In genomic region chr9:36833954-36834353, GRCh38 we compare ENCODE assay signal across 22 cellular contexts.
DNase-seq lines count a peak whose midpoint lies in the region; ATAC-seq and TF ChIP-seq lines count a peak whose summit lies in the region.
"Had no signal": no experiment of that assay in that cellular context is flagged by ENCODE, and none has a peak within 500 bp of the region (broad histone marks: within the 10 kb centered on the region; RNA-seq: fewer than 3 reads in every experiment).

No MANE protein-coding gene starts in this region.

- peaks cover 5% of the 10 kb centered on the region for H3K36me3 Mint-ChIP-seq in memory B cell
- H3K36me3 Mint-ChIP-seq in activated T-helper 1 cell treated with anti-CD3 and anti-CD28 coated beads, Interleukin-12 subunit alpha, Interleukin-12 subunit beta, Interleukin-2, Interleukin-4 antibody, amounts not matched to agents 30 ng/mL and 10 ng/mL and 1 ng/mL, durations not matched to agents 14 hours and 24 hours and 36 hours (ENCODE audit: low read depth): no peaks in the 10 kb centered on the region

- TF ChIP-seq POLR2A in GM18951 (IDR thresholded peaks at IDR 0.05; ENCODE audit: extremely low read depth, insufficient read depth, insufficient read length): peak; percentile 34

- H3K4me1 Mint-ChIP-seq in memory B cell: peaks cover 50% of the 10 kb centered on the region
- no peaks in the 10 kb centered on the region for H3K4me1 Mint-ChIP-seq in activated T-helper 1 cell treated with anti-CD3 and anti-CD28 coated beads, Interleukin-12 subunit alpha, Interleukin-12 subunit beta, Interleukin-2, Interleukin-4 antibody, amounts not matched to agents 30 ng/mL and 10 ng/mL and 1 ng/mL, durations not matched to agents 14 hours and 24 hours and 36 hours (ENCODE audit: low read depth)
- H3K4me1 Mint-ChIP-seq: activated T-helper 17 cell treated with anti-CD3 and anti-CD28 coated beads, Interleukin-2, amount 50 U/mL, for 72 hours; stimulated activated naive CD8-positive, alpha-beta T cell treated with anti-CD3 and anti-CD28 coated beads, Interleukin-15, amount 100 ng/mL, for 72 hours had no signal

- intact Hi-C loops in activated T-helper 1 cell treated with anti-CD3 and anti-CD28 coated beads, Interleukin-12 subunit alpha, Interleukin-12 subunit beta, Interleukin-2, Interleukin-4 antibody, amounts not matched to agents 30 ng/mL and 10 ng/mL and 1 ng/mL, durations not matched to agents 14 hours and 24 hours and 36 hours (cut with micrococcal nuclease): no loop called here

- H3K9me3 Mint-ChIP-seq in memory B cell: no peaks in the 10 kb centered on the region
- H3K9me3 Mint-ChIP-seq in activated T-helper 1 cell treated with anti-CD3 and anti-CD28 coated beads, Interleukin-12 subunit alpha, Interleukin-12 subunit beta, Interleukin-2, Interleukin-4 antibody, amounts not matched to agents 30 ng/mL and 10 ng/mL and 1 ng/mL, durations not matched to agents 14 hours and 24 hours and 36 hours: no peaks in the 10 kb centered on the region
- H3K9me3 Mint-ChIP-seq: activated T-helper 17 cell treated with anti-CD3 and anti-CD28 coated beads, Interleukin-2, amount 50 U/mL, for 72 hours; nephron; stimulated activated naive CD8-positive, alpha-beta T cell treated with anti-CD3 and anti-CD28 coated beads, Interleukin-15, amount 100 ng/mL, for 72 hours; T-helper 1 cell treated with Interleukin-12 subunit alpha and Interleukin-12 subunit beta and Interleukin-4 antibody, amounts not matched to agents 30 μg/mL and 1 μg/mL, for 36 hours had no signal

- in situ Hi-C loops in GM18951 (cut with MboI; ENCODE audit: low sequenced_read_pairs, unreplicated experiment): no loop called here

- H3K27ac Mint-ChIP-seq in memory B cell: peak overlapping the region; percentile 88
- H3K27ac Mint-ChIP-seq in activated T-helper 1 cell treated with anti-CD3 and anti-CD28 coated beads, Interleukin-12 subunit alpha, Interleukin-12 subunit beta, Interleukin-2, Interleukin-4 antibody, amounts not matched to agents 30 ng/mL and 10 ng/mL and 1 ng/mL, durations not matched to agents 14 hours and 24 hours and 36 hours: no peak overlapping the region
- H3K27ac Mint-ChIP-seq: activated T-helper 17 cell treated with anti-CD3 and anti-CD28 coated beads, Interleukin-2, amount 50 U/mL, for 72 hours; nephron; stimulated activated naive CD8-positive, alpha-beta T cell treated with anti-CD3 and anti-CD28 coated beads, Interleukin-15, amount 100 ng/mL, for 72 hours; T-helper 1 cell treated with Interleukin-12 subunit alpha and Interleukin-12 subunit beta and Interleukin-4 antibody, amounts not matched to agents 30 μg/mL and 1 μg/mL, for 36 hours had no signal

- peak; percentile 49 for DNase-seq in 8988T
- peak; percentile 10 for DNase-seq in RPMI8226
- DNase-seq in memory B cell (ENCODE audit: low spot score in 2 of 2): no peak
- no peak for DNase-seq in pons (ENCODE audit: low spot score)
- no peak for DNase-seq in activated T-helper 1 cell treated with anti-CD3 and anti-CD28 coated beads, Interleukin-12 subunit alpha, Interleukin-12 subunit beta, Interleukin-2, Interleukin-4 antibody, amounts not matched to agents 30 ng/mL and 10 ng/mL and 1 ng/mL, durations not matched to agents 14 hours and 24 hours and 36 hours (ENCODE audit: low spot score)
- no peak for DNase-seq in SW 1271 (lab: John Stamatoyannopoulos, UW)
- DNase-seq: activated CD4-positive, CD25-positive, alpha-beta regulatory T cell; COR-L47; erythroblast; gastrocnemius medialis; GOT3; NCI-H2081; NCI-H774; stimulated activated CD4-positive, alpha-beta T cell treated with anti-CD3 and anti-CD28 coated beads, Interleukin-15, amount 100 ng/mL, for 24 hours; stimulated activated naive CD8-positive, alpha-beta T cell treated with anti-CD3 and anti-CD28 coated beads, Interleukin-15, amount 100 ng/mL, for 72 hours had no signal

- H3K4me3 Mint-ChIP-seq in memory B cell: peak overlapping the region; percentile 28
- no peak overlapping the region for H3K4me3 Mint-ChIP-seq in activated T-helper 1 cell treated with anti-CD3 and anti-CD28 coated beads, Interleukin-12 subunit alpha, Interleukin-12 subunit beta, Interleukin-2, Interleukin-4 antibody, amounts not matched to agents 30 ng/mL and 10 ng/mL and 1 ng/mL, durations not matched to agents 14 hours and 24 hours and 36 hours
- H3K4me3 Mint-ChIP-seq: activated T-helper 17 cell treated with anti-CD3 and anti-CD28 coated beads, Interleukin-2, amount 50 U/mL, for 72 hours; nephron; stimulated activated naive CD8-positive, alpha-beta T cell treated with anti-CD3 and anti-CD28 coated beads, Interleukin-15, amount 100 ng/mL, for 72 hours; T-helper 1 cell treated with Interleukin-12 subunit alpha and Interleukin-12 subunit beta and Interleukin-4 antibody, amounts not matched to agents 30 μg/mL and 1 μg/mL, for 36 hours had no signal

- H3K27me3 Mint-ChIP-seq in memory B cell: no peaks in the 10 kb centered on the region
- H3K27me3 Mint-ChIP-seq in activated T-helper 1 cell treated with anti-CD3 and anti-CD28 coated beads, Interleukin-12 subunit alpha, Interleukin-12 subunit beta, Interleukin-2, Interleukin-4 antibody, amounts not matched to agents 30 ng/mL and 10 ng/mL and 1 ng/mL, durations not matched to agents 14 hours and 24 hours and 36 hours (ENCODE audit: insufficient read depth): peaks cover 7% of the 10 kb centered on the region

- ATAC-seq in memory B cell (ENCODE audit: low read depth) (no peak), HG02885 (IDR thresholded peaks at IDR 0.05; ENCODE audit: poor library complexity, unreplicated experiment) (no peak)
- ATAC-seq: activated T-helper 17 cell treated with anti-CD3 and anti-CD28 coated beads, Interleukin-2, amount 50 U/mL, for 72 hours; gastrocnemius medialis; K562; Right ventricle myocardium inferior; stimulated activated naive CD8-positive, alpha-beta T cell treated with anti-CD3 and anti-CD28 coated beads, Interleukin-15, amount 100 ng/mL, for 72 hours had no signal

Comparison
In these comparisons a context has a peak if more than half of its experiments do, and no peak if none do; other contexts are left out.
1. DNase-seq: peak in 8988T (single experiment) and RPMI8226 (single experiment); none in memory B cell (0 of 2), pons (single experiment), activated T-helper 1 cell treated with anti-CD3 and anti-CD28 coated beads, Interleukin-12 subunit alpha, Interleukin-12 subunit beta, Interleukin-2, Interleukin-4 antibody, amounts not matched to agents 30 ng/mL and 10 ng/mL and 1 ng/mL, durations not matched to agents 14 hours and 24 hours and 36 hours (single experiment) and SW 1271 (0 of 2).